Comparison of ENCODE assay signal across 22 cellular contexts in the genomic region with DNA sequence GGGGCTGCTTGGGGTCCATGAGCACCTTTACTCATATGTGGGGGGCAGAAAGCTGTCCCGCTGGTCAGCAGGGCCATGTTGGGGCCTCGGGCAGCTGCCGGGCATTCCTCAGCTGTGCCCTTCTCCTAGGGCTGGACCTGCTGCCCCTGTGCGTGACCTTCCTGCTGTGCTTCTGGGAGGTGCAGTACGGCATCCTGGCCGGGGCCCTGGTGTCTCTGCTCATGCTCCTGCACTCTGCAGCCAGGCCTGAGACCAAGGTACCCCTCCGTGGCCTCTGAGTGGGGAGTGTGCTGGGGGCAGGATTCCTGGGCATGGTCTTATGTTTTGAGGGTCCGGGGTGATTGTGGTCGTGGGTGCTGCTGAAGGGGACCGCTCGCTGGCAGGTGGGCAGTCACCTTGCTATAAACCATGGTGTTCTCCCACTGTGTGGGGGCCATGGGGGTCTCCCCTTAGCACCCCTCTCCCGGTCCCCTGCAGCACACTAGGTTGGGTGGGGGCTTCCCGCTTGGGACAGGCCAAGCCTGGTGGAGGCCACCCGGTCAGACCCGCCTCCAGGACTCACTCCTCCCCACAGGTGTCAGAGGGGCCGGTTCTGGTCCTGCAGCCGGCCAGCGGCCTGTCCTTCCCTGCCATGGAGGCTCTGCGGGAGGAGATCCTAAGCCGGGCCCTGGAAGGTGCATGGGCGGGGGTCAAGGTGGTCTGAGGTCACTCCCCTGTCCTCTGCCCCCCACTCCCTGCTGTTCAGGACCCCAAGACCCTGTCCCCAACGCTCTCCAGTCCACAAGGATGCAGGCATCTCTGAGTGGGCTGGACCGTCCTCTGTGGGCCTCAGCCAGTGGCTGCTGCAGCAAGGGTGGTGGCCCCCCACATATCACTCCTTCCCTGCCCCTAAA.
"Had no signal": no experiment of that assay in that cellular context is flagged by ENCODE, and none has a peak within 500 bp of the region (broad histone marks: within the 10 kb centered on the region; RNA-seq: fewer than 3 reads in every experiment).

No MANE protein-coding gene starts in this region.

- H3K4me3 Mint-ChIP-seq: activated CD8-positive, alpha-beta T cell treated with anti-CD3 and anti-CD28 coated beads for 36 hours; activated naive CD4-positive, alpha-beta T cell treated with anti-CD3 and anti-CD28 coated beads, Interleukin-2, amount 50 U/mL, for 24 hours; activated T-cell treated with anti-CD3 and anti-CD28 coated beads, Interleukin-2, amount 50 U/mL, for 72 hours; T-cell had no signal

- H3K27ac Mint-ChIP-seq: activated CD8-positive, alpha-beta T cell treated with anti-CD3 and anti-CD28 coated beads for 36 hours; activated naive CD4-positive, alpha-beta T cell treated with anti-CD3 and anti-CD28 coated beads, Interleukin-2, amount 50 U/mL, for 24 hours; activated T-cell treated with anti-CD3 and anti-CD28 coated beads, Interleukin-2, amount 50 U/mL, for 72 hours; activated T-helper 2 cell treated with anti-CD3 and anti-CD28 coated beads, Interferon-gamma antibody, Interleukin-2, Interleukin-4, amounts not matched to agents 10 μg/mL and 5 μg/mL and 100 μg/mL, durations not matched to agents 14 hours and 24 hours and 36 hours; T-cell had no signal

- ATAC-seq: activated CD8-positive, alpha-beta T cell treated with anti-CD3 and anti-CD28 coated beads for 36 hours; activated T-cell treated with anti-CD3 and anti-CD28 coated beads, Interleukin-2, amount 50 U/mL, for 72 hours; T-cell had no signal

- H3K9me3 Mint-ChIP-seq: activated CD8-positive, alpha-beta T cell treated with anti-CD3 and anti-CD28 coated beads for 36 hours; activated naive CD4-positive, alpha-beta T cell treated with anti-CD3 and anti-CD28 coated beads, Interleukin-2, amount 50 U/mL, for 24 hours; activated T-cell treated with anti-CD3 and anti-CD28 coated beads, Interleukin-2, amount 50 U/mL, for 72 hours; activated T-helper 2 cell treated with anti-CD3 and anti-CD28 coated beads, Interferon-gamma antibody, Interleukin-2, Interleukin-4, amounts not matched to agents 10 μg/mL and 5 μg/mL and 100 μg/mL, durations not matched to agents 14 hours and 24 hours and 36 hours; T-cell had no signal

- DNase-seq: activated CD4-positive, CD25-positive, alpha-beta regulatory T cell; activated CD8-positive, alpha-beta memory T cell treated with anti-CD3 and anti-CD28 coated beads, Interleukin-2, amount 50 U/mL, for 4 hours; activated CD8-positive, alpha-beta T cell treated with anti-CD3 and anti-CD28 coated beads for 36 hours; activated gamma-delta T cell treated with Interleukin-2 at 50 U/mL for 16 hours; activated T-cell treated with anti-CD3 and anti-CD28 coated beads, Interleukin-2, amount 50 U/mL, for 72 hours; caudate nucleus; NCI-H1092 treated with DMSO at 0.1 percent for 48 hours; NCI-H1417 treated with DMSO at 0.1 percent for 48 hours; NCI-H1694 treated with DMSO at 0.1 percent for 48 hours; NCI-H2029 treated with DMSO at 0.1 percent for 48 hours; NCI-H345; NCI-H510A; NCI-H526 treated with DMSO at 0.1 percent for 48 hours; NK-92 treated with Interleukin-12 subunit alpha and Interleukin-12 subunit beta, amount 100 ng/mL, for 24 hours; SHP77 treated with DMSO at 0.1 percent for 48 hours; T-cell; T-helper 2 cell; T1000 had no signal

- H3K27me3 ChIP-seq: breast epithelium, Peyer's patch had no signal

- H3K27me3 Mint-ChIP-seq: activated CD8-positive, alpha-beta T cell treated with anti-CD3 and anti-CD28 coated beads for 36 hours; activated naive CD4-positive, alpha-beta T cell treated with anti-CD3 and anti-CD28 coated beads, Interleukin-2, amount 50 U/mL, for 24 hours; T-cell had no signal

- H3K4me3 ChIP-seq: breast epithelium, Peyer's patch had no signal
